ENCODE assay signal across 25 cellular contexts in genomic region chr2:144701259-144701658, GRCh38.
DNase-seq lines count a peak whose midpoint lies in the region; ATAC-seq, FAIRE-seq and TF ChIP-seq lines count a peak whose summit lies in the region.
"Had no signal": no experiment of that assay in that cellular context is flagged by ENCODE, and none has a peak within 500 bp of the region (broad histone marks: within the 10 kb centered on the region; RNA-seq: fewer than 3 reads in every experiment).

No MANE protein-coding gene starts in this region.

- H3K27me3 ChIP-seq in right lobe of liver (no peaks in the 10 kb centered on the region), HepG2 (ENCODE audit: control insufficient read depth in 1 of 2, insufficient read depth in 2 of 2, low read length in 2 of 2) (no peaks in the 10 kb centered on the region), SU-DHL-6 (ENCODE audit: low read length) (no peaks in the 10 kb centered on the region)
- no peaks in the 10 kb centered on the region for H3K27me3 ChIP-seq in naive thymus-derived CD4-positive, alpha-beta T cell (ENCODE audit: control insufficient read depth in 2 of 2, insufficient read depth in 2 of 2, low read length in 2 of 2)
- H3K27me3 ChIP-seq: SJSA1 had no signal

- ATAC-seq in right lobe of liver (peak in 2 of 4 donors; percentile 34 to 47), HepG2 (no peak), GM21576 (IDR thresholded peaks at IDR 0.05; ENCODE audit: unreplicated experiment) (no peak)
- peak; percentile 51 for ATAC-seq in naive thymus-derived CD4-positive, alpha-beta T cell
- ATAC-seq: activated T-cell treated with anti-CD3 and anti-CD28 coated beads, Interleukin-2, amount 50 U/mL, for 72 hours; HCT116; stimulated activated naive CD8-positive, alpha-beta T cell treated with anti-CD3 and anti-CD28 coated beads, Interleukin-15, Interleukin-2, amounts not matched to agents 100 U/mL and 50 U/mL, for 24 hours had no signal

- no peak overlapping the region for H3K9ac ChIP-seq in HepG2 (ENCODE audit: insufficient read depth, low read depth, low read length)
- H3K9ac ChIP-seq in SU-DHL-6 (ENCODE audit: low read length) = 0 out of 2 replicates have a peak overlapping the region, but pooled peaks have one; percentile 1
- H3K9ac ChIP-seq: KMS-11 had no signal

- H3K27ac ChIP-seq in right lobe of liver (peak overlapping the region in 2 of 3 donors; percentile 1 to 55), HepG2 (ENCODE audit: extremely low read length, insufficient read depth, low read length) (no peak overlapping the region), SU-DHL-6 (ENCODE audit: low read depth, low read length) (peak overlapping the region; percentile 88)
- H3K27ac ChIP-seq in naive thymus-derived CD4-positive, alpha-beta T cell (ENCODE audit: low read depth, low read length) = no peak overlapping the region
- H3K27ac ChIP-seq: KMS-11, SJSA1 had no signal

- no peaks in the 10 kb centered on the region for H3K9me2 ChIP-seq in SU-DHL-6 (replicated peaks; ENCODE audit: insufficient read depth, low read length)

- DNase-seq in right lobe of liver = no peak
- DNase-seq in HepG2 (ENCODE audit: low spot score) = no peak
- DNase-seq in naive thymus-derived CD4-positive, alpha-beta T cell = no peak
- DNase-seq in ACHN = no peak
- no peak for DNase-seq in mesothelial cell of epicardium (ENCODE audit: low spot score in 2 of 2, unreplicated experiment in 2 of 2)
- no peak for DNase-seq in Ammon's horn (ENCODE audit: low spot score)
- DNase-seq: activated CD4-positive, alpha-beta T cell treated with anti-CD3 and anti-CD28 coated beads for 48 hours; activated naive CD4-positive, alpha-beta T cell treated with anti-CD3 and anti-CD28 coated beads for 36 hours; activated T-cell treated with anti-CD3 and anti-CD28 coated beads, Interleukin-2, amount 50 U/mL, for 72 hours; CD4-positive, alpha-beta memory T cell; GDM1; NCI-H1105; NCI-H2029; NCI-H2227 treated with DMSO at 0.1 percent for 48 hours; NCI-H748 treated with DMSO at 0.1 percent for 48 hours; nephron progenitor cell; posterior cingulate gyrus; stimulated activated CD4-positive, alpha-beta T cell treated with anti-CD3 and anti-CD28 coated beads, Interleukin-4, amount 100 ng/mL, for 24 hours; stimulated activated naive CD8-positive, alpha-beta T cell treated with anti-CD3 and anti-CD28 coated beads, Interleukin-15, Interleukin-2, amounts not matched to agents 100 U/mL and 50 U/mL, for 24 hours; T-helper 17 cell had no signal

- no peak for FAIRE-seq in HepG2 (lab: Jason Lieb, UNC)

- H3K36me3 ChIP-seq in right lobe of liver (no peaks in the 10 kb centered on the region), HepG2 (replicated peaks in 1 of 2; ENCODE audit: control insufficient read depth in 1 of 2, insufficient read depth in 2 of 2, low read length in 2 of 2) (no peaks in the 10 kb centered on the region), SU-DHL-6 (ENCODE audit: low read length) (no peaks in the 10 kb centered on the region)
- H3K36me3 ChIP-seq in naive thymus-derived CD4-positive, alpha-beta T cell (ENCODE audit: control insufficient read depth in 2 of 3, insufficient read depth in 3 of 3, low read length in 3 of 3) = no peaks in the 10 kb centered on the region
- H3K36me3 ChIP-seq: SJSA1 had no signal

- TF ChIP-seq EP300 in HepG2 (IDR thresholded peaks at IDR 0.05; ENCODE audit: low read depth in 2 of 2, low read length in 2 of 2) (no peak), HepG2 (CRISPR knock-in tag; IDR thresholded peaks at IDR 0.05; ENCODE audit: borderline replicate concordance) (no peak)

- H3K27me3 Mint-ChIP-seq in naive thymus-derived CD4-positive, alpha-beta T cell = peaks cover 0 to 6% (median 0%) of the 10 kb centered on the region in 5 donors
- H3K27me3 Mint-ChIP-seq in mesothelial cell of epicardium (ENCODE audit: low read depth) = no peaks in the 10 kb centered on the region

- CTCF ChIA-PET in HepG2 (lab: Yijun Ruan, JAX; ENCODE audit: low intra/inter-chr PET ratio, low total read pairs) = no interaction called here
- CTCF ChIA-PET in naive thymus-derived CD4-positive, alpha-beta T cell (lab: Charles Lee) = no interaction called here

- peaks cover 11% of the 10 kb centered on the region; the same call in 1 of the 2 replicates for H3F3A ChIP-seq in SU-DHL-6 (ENCODE audit: insufficient read depth)

- H3K36me3 Mint-ChIP-seq in naive thymus-derived CD4-positive, alpha-beta T cell = no peaks in the 10 kb centered on the region
- H3K36me3 Mint-ChIP-seq in mesothelial cell of epicardium = no peaks in the 10 kb centered on the region
- H3K36me3 Mint-ChIP-seq: CD4-positive, alpha-beta memory T cell had no signal

- H3K4me3 ChIP-seq in right lobe of liver = no peak overlapping the region
- no peak overlapping the region for H3K4me3 ChIP-seq in HepG2 (replicated peaks in 1 of 3; ENCODE audit: insufficient read depth in 1 of 3, low read depth in 2 of 3, low read length in 3 of 3)
- H3K4me3 ChIP-seq in SU-DHL-6 (ENCODE audit: insufficient read depth, low read length, poor library complexity, severe bottlenecking) = no peak overlapping the region
- H3K4me3 ChIP-seq in naive thymus-derived CD4-positive, alpha-beta T cell (ENCODE audit: low read length) = no peak overlapping the region
- H3K4me3 ChIP-seq: SJSA1 had no signal

- no peaks in the 10 kb centered on the region for H3K79me2 ChIP-seq in HepG2 (ENCODE audit: insufficient read depth, low read length)
- H3K79me2 ChIP-seq in SU-DHL-6 (ENCODE audit: insufficient read depth, low read length) = no peaks in the 10 kb centered on the region

- H3K4me1 Mint-ChIP-seq in naive thymus-derived CD4-positive, alpha-beta T cell = peaks cover 0 to 6% (median 0%) of the 10 kb centered on the region in 7 donors
- peaks cover 21% of the 10 kb centered on the region for H3K4me1 Mint-ChIP-seq in mesothelial cell of epicardium
- H3K4me1 Mint-ChIP-seq: CD4-positive, alpha-beta memory T cell; nephron progenitor cell; T-helper 17 cell had no signal

- no peak overlapping the region for H3K4me3 Mint-ChIP-seq in naive thymus-derived CD4-positive, alpha-beta T cell
- H3K4me3 Mint-ChIP-seq in mesothelial cell of epicardium = no peak overlapping the region
- H3K4me3 Mint-ChIP-seq: activated naive CD4-positive, alpha-beta T cell treated with anti-CD3 and anti-CD28 coated beads for 36 hours; activated T-cell treated with anti-CD3 and anti-CD28 coated beads, Interleukin-2, amount 50 U/mL, for 72 hours; CD4-positive, alpha-beta memory T cell; nephron progenitor cell; T-helper 17 cell had no signal

- intact Hi-C loops in right lobe of liver (cut with DNase I) (no loop called here), HepG2 (cut with micrococcal nuclease; ENCODE audit: unreplicated experiment) (no loop called here)
- intact Hi-C loops in naive thymus-derived CD4-positive, alpha-beta T cell (cut with micrococcal nuclease) = no loop called here

- no TSS peak for BruUV-seq in HepG2 (replicated peaks; lab: Mats Ljungman, UMichigan)

- TF ChIP-seq CTCF in right lobe of liver (IDR thresholded peaks at IDR 0.05) = no peak
- no peak for TF ChIP-seq CTCF in HepG2 (CRISPR knock-in tag; IDR thresholded peaks at IDR 0.05)
- TF ChIP-seq CTCF in SU-DHL-6 (IDR thresholded peaks at IDR 0.05; ENCODE audit: insufficient read depth, low read length, poor library complexity, severe bottlenecking) = no peak
- no peak for TF ChIP-seq CTCF in mesothelial cell of epicardium (IDR thresholded peaks at IDR 0.05; ENCODE audit: unreplicated experiment)

- WGBS in right lobe of liver (ENCODE audit: insufficient coverage, low coverage, low lambda C conversion rate, missing lambda C conversion rate) = 50% methylated on average over 2 of the region's 2 CpGs
- 9% methylated on average over 2 of the region's 2 CpGs for WGBS in HepG2 (ENCODE audit: low lambda C conversion rate)

- H4K20me1 ChIP-seq in HepG2 (ENCODE audit: insufficient read depth, low read length) (no peaks in the 10 kb centered on the region), SU-DHL-6 (ENCODE audit: low read depth, low read length) (no peaks in the 10 kb centered on the region)

- no peak overlapping the region for H3K27ac Mint-ChIP-seq in naive thymus-derived CD4-positive, alpha-beta T cell
- H3K27ac Mint-ChIP-seq in mesothelial cell of epicardium = no peak overlapping the region
- H3K27ac Mint-ChIP-seq: activated naive CD4-positive, alpha-beta T cell treated with anti-CD3 and anti-CD28 coated beads for 36 hours; activated T-cell treated with anti-CD3 and anti-CD28 coated beads, Interleukin-2, amount 50 U/mL, for 72 hours; nephron progenitor cell; T-helper 17 cell had no signal

- H3K9me3 ChIP-seq in right lobe of liver (no peaks in the 10 kb centered on the region), HepG2 (ENCODE audit: low read length) (peaks cover 16% of the 10 kb centered on the region; the same call in 1 of the 2 replicates), SU-DHL-6 (ENCODE audit: insufficient read depth, low read length) (no peaks in the 10 kb centered on the region)
- no peaks in the 10 kb centered on the region for H3K9me3 ChIP-seq in naive thymus-derived CD4-positive, alpha-beta T cell (ENCODE audit: control insufficient read depth in 2 of 3, low read length in 3 of 3)
- H3K9me3 ChIP-seq: SJSA1 had no signal

- H3K9me3 Mint-ChIP-seq in naive thymus-derived CD4-positive, alpha-beta T cell = peaks cover 0 to 12% (median 0%) of the 10 kb centered on the region in 11 donors
- H3K9me3 Mint-ChIP-seq in mesothelial cell of epicardium = peaks cover 30% of the 10 kb centered on the region
- H3K9me3 Mint-ChIP-seq: nephron progenitor cell had no signal

- no peak for TF ChIP-seq RAD21 in HepG2 (CRISPR knock-in tag; IDR thresholded peaks at IDR 0.05)

- TF ChIP-seq POLR2A in right lobe of liver (IDR thresholded peaks at IDR 0.05) = no peak
- TF ChIP-seq POLR2A in HepG2 (IDR thresholded peaks at IDR 0.05; ENCODE audit: insufficient read depth in 1 of 2, low read depth in 2 of 2, low read length in 2 of 2) = no peak

- H2AFZ ChIP-seq in HepG2 (ENCODE audit: low read length) (no peak overlapping the region), SU-DHL-6 (ENCODE audit: low read depth, low read length, severe bottlenecking) (peak overlapping the region; percentile 7)

- H3K4me1 ChIP-seq in right lobe of liver (no peaks in the 10 kb centered on the region), HepG2 (ENCODE audit: insufficient read depth, low read length) (no peaks in the 10 kb centered on the region)
- H3K4me1 ChIP-seq in naive thymus-derived CD4-positive, alpha-beta T cell (ENCODE audit: control insufficient read depth in 2 of 2, insufficient read depth in 2 of 2, low read length in 2 of 2) = no peaks in the 10 kb centered on the region

- POLR2A ChIA-PET in HepG2 (lab: Yijun Ruan, JAX) = no interaction called here
- POLR2A ChIA-PET in naive thymus-derived CD4-positive, alpha-beta T cell (lab: Charles Lee) = no interaction called here

- H3K4me2 ChIP-seq in HepG2 (ENCODE audit: low read depth, low read length) (no peak overlapping the region), SU-DHL-6 (ENCODE audit: low read depth, low read length, poor library complexity, severe bottlenecking) (peak overlapping the region; percentile 71)
- H3K4me2 ChIP-seq: KMS-11 had no signal

- in situ Hi-C loops in HepG2 (cut with HindIII; ENCODE audit: extremely low pct_ligation_motif_present, low pct_unique_long_range_greater_than_20kb) = no loop called here
- in situ Hi-C loops in ACHN (cut with HindIII; ENCODE audit: low pct_ligation_motif_present, low pct_unique_long_range_greater_than_20kb, low sequenced_read_pairs) = no loop called here

TF ChIP-seq in HepG2, 621 proteins besides CTCF, POLR2A, EP300 and RAD21 (continues in another document):
- TF ChIP-seq ZSCAN25 (CRISPR knock-in tag; IDR thresholded peaks at IDR 0.05) = no peak

Comparison
In these comparisons a context has a peak if more than half of its experiments do, and no peak if none do; other contexts are left out.
1. H3K27ac ChIP-seq: peak in right lobe of liver (2 of 3) and SU-DHL-6 (single experiment); none in HepG2 (single experiment) and naive thymus-derived CD4-positive, alpha-beta T cell (single experiment).